ENCODE assay signal across 14 cellular contexts in genomic region chr2:207983654-207984053, GRCh38. TPM values are rescaled to one million over a fixed set of nuclear protein-coding genes. Genes with fewer than 3 reads are reported as not detected.
DNase-seq lines count a peak whose midpoint lies in the region; ATAC-seq, FAIRE-seq and TF ChIP-seq lines count a peak whose summit lies in the region.
"Had no signal": no experiment of that assay in that cellular context is flagged by ENCODE, and none has a peak within 500 bp of the region (broad histone marks: within the 10 kb centered on the region; RNA-seq: fewer than 3 reads in every experiment).

No MANE protein-coding gene starts in this region.

- no TSS peak for BruUV-seq in K562 (replicated peaks; lab: Mats Ljungman, UMichigan)

- H3K27ac ChIP-seq in K562 (ENCODE audit: extremely low read depth, low read depth, low read length), result no peak overlapping the region
- H3K27ac ChIP-seq: right atrium auricular region had no signal

- no peaks in the 10 kb centered on the region for H4K20me1 ChIP-seq in K562 (replicated peaks; ENCODE audit: control insufficient read depth, insufficient read depth, low read length)

- TF ChIP-seq RAD21 in K562 (CRISPR knock-in tag; conservative IDR thresholded peaks at IDR 0.05 in 1 of 2, IDR thresholded peaks at IDR 0.05 in 1 of 2), result no peak

- POLR2A ChIA-PET in K562 (lab: Yijun Ruan, JAX), result no interaction called here

- no peaks in the 10 kb centered on the region for H3K4me1 Mint-ChIP-seq in HFFc6 (ENCODE audit: low read depth)

- no peak overlapping the region for H3K9ac ChIP-seq in K562 (ENCODE audit: insufficient read depth in 1 of 2, low read depth in 2 of 2, low read length in 2 of 2)

- H3K4me2 ChIP-seq in K562 (ENCODE audit: insufficient read depth, low read length), result no peak overlapping the region

- H3K27ac Mint-ChIP-seq in HFFc6, result no peak overlapping the region
- H3K27ac Mint-ChIP-seq: activated naive CD8-positive, alpha-beta T cell; T-helper 1 cell treated with Interleukin-12 subunit alpha and Interleukin-12 subunit beta and Interleukin-4 antibody, amounts not matched to agents 30 μg/mL and 1 μg/mL, for 36 hours had no signal

- no peaks in the 10 kb centered on the region for H3K36me3 ChIP-seq in K562 (ENCODE audit: control insufficient read depth, insufficient read depth, low read length)
- H3K36me3 ChIP-seq in MG63, result no peaks in the 10 kb centered on the region
- H3K36me3 ChIP-seq: right atrium auricular region had no signal

- H3K9me3 ChIP-seq in K562 (replicated peaks; ENCODE audit: control insufficient read depth, insufficient read depth, low read depth, low read length) (no peaks in the 10 kb centered on the region), MG63 (no peaks in the 10 kb centered on the region)
- H3K9me3 ChIP-seq: right atrium auricular region had no signal

- no peak overlapping the region for H3K4me3 Mint-ChIP-seq in HFFc6
- H3K4me3 Mint-ChIP-seq: activated naive CD8-positive, alpha-beta T cell; T-helper 1 cell treated with Interleukin-12 subunit alpha and Interleukin-12 subunit beta and Interleukin-4 antibody, amounts not matched to agents 30 μg/mL and 1 μg/mL, for 36 hours had no signal

- in situ Hi-C loops in K562 (cut with MboI), result no loop called here

- intact Hi-C loops in K562 (cut with micrococcal nuclease), result no loop called here

- H2AFZ ChIP-seq in K562 (ENCODE audit: low read depth, low read length), result no peak overlapping the region

- H3K9me3 Mint-ChIP-seq in HFFc6, result no peaks in the 10 kb centered on the region
- H3K9me3 Mint-ChIP-seq: T-helper 1 cell treated with Interleukin-12 subunit alpha and Interleukin-12 subunit beta and Interleukin-4 antibody, amounts not matched to agents 30 μg/mL and 1 μg/mL, for 36 hours had no signal

- no peak for TF ChIP-seq POLR2A in K562 (conservative IDR thresholded peaks at IDR 0.05)

- CTCF ChIA-PET in K562 (lab: Yijun Ruan, JAX; ENCODE audit: low intra/inter-chr PET ratio), result no interaction called here

- DNase-seq in GM18507 (ENCODE audit: extremely low spot score, insufficient read length, low read depth) (peak; percentile 11), K562 (ENCODE audit: extremely low read depth in 1 of 4, low spot score in 3 of 4) (no peak), HFFc6 (no peak), DMS53 treated with DMSO at 0.1 percent for 48 hours (lab: John Stamatoyannopoulos, UW; ENCODE audit: unreplicated experiment) (no peak), MG63 (no peak), Kasumi-1 (lab: John Stamatoyannopoulos, UW) (no peak)
- DNase-seq: Calu3, NCI-H2107 had no signal

- H3K4me3 ChIP-seq in K562, result no peak overlapping the region
- H3K4me3 ChIP-seq in MG63, result no peak overlapping the region
- H3K4me3 ChIP-seq: right atrium auricular region had no signal

- no peaks in the 10 kb centered on the region for H3K79me2 ChIP-seq in K562 (ENCODE audit: control insufficient read depth, insufficient read depth, low read length)

- FAIRE-seq in GM18507 (lab: Jason Lieb, UNC) (peak; percentile 90), K562 (lab: Jason Lieb, UNC) (no peak)
- FAIRE-seq: islet of Langerhans had no signal

- WGBS in K562 (ENCODE audit: insufficient coverage, low coverage, missing lambda C conversion rate), result 17% methylated on average over 2 of the region's 2 CpGs

- H3K9me1 ChIP-seq in K562 (ENCODE audit: control insufficient read depth, insufficient read depth, low read length), result no peaks in the 10 kb centered on the region

- H3K36me3 Mint-ChIP-seq in HFFc6 (ENCODE audit: low read depth), result no peaks in the 10 kb centered on the region

- no peak for TF ChIP-seq EP300 in K562 (IDR thresholded peaks at IDR 0.05; ENCODE audit: low read length)

- ATAC-seq in GM21526 (IDR thresholded peaks at IDR 0.05; ENCODE audit: low FRiP score, unreplicated experiment) (peak; percentile 54), HG03196 (IDR thresholded peaks at IDR 0.05; ENCODE audit: unreplicated experiment) (peak; percentile 77), K562 (no peak)

- H3K27me3 ChIP-seq in K562 (ENCODE audit: control insufficient read depth in 2 of 2, insufficient read depth in 2 of 2, low read length in 2 of 2) (no peaks in the 10 kb centered on the region), MG63 (no peaks in the 10 kb centered on the region)
- H3K27me3 ChIP-seq: right atrium auricular region had no signal

- H3K27me3 Mint-ChIP-seq in HFFc6 (ENCODE audit: insufficient read depth), result no peaks in the 10 kb centered on the region
- H3K27me3 Mint-ChIP-seq: activated naive CD8-positive, alpha-beta T cell had no signal

- TF ChIP-seq CTCF in K562 (IDR thresholded peaks at IDR 0.05 in 2 of 3, conservative IDR thresholded peaks at IDR 0.05 in 1 of 3; ENCODE audit: insufficient read depth in 2 of 3, low read depth in 1 of 3, low read length in 3 of 3) (no peak), HFFc6 (IDR thresholded peaks at IDR 0.05) (no peak)

- no peaks in the 10 kb centered on the region for H3K4me1 ChIP-seq in K562 (replicated peaks in 1 of 2; ENCODE audit: control insufficient read depth in 2 of 2, insufficient read depth in 2 of 2, low read length in 2 of 2)
- H3K4me1 ChIP-seq: right atrium auricular region had no signal

TF ChIP-seq in K562, 482 proteins besides CTCF, POLR2A, EP300 and RAD21:
- TF ChIP-seq SPI1 (IDR thresholded peaks at IDR 0.05; ENCODE audit: borderline replicate concordance, low read depth, low read length) (peak; percentile 43; the same call in 1 of the 2 replicates), ZNF23 (CRISPR knock-in tag; IDR thresholded peaks at IDR 0.05) (no peak)

RNA-seq across cellular contexts. Expression of gene PLEKHM3, which starts 41.7 kb away (rescaled TPM):
- total RNA-seq in K562 (2011; cell fraction: chromatin; rRNA removed; ENCODE audit: low replicate concordance), result 8.4 and 9.9 TPM in 2 replicates
- 4.3 and 4.6 TPM in 2 replicates for total RNA-seq in K562 (2011; cell fraction: nucleolus; rRNA removed)
- 5.5 and 5.8 TPM in 2 replicates for total RNA-seq in K562 (2011; cell fraction: nucleoplasm; rRNA removed)
- total RNA-seq in K562 (2014; rRNA removed), result 0.86 and 1.0 TPM in 2 replicates
- 1.5 and 1.6 TPM in 2 replicates for total RNA-seq in K562 (2014; rRNA removed; fragmentation: Illumina TruSeq; extraction: Trizol)
- 1.2 and 1.4 TPM in 2 replicates for total RNA-seq in K562 (2015; rRNA removed; fragmentation: Illumina TruSeq; extraction: Trizol)
- 1.0 and 1.3 TPM in 2 replicates for total RNA-seq in K562 (2021)
- polyA plus RNA-seq in K562 (2011; rRNA removed), result 0.97 and 1.2 TPM in 2 replicates
- 0.90 and 0.92 TPM in 2 replicates for polyA plus RNA-seq in K562 (2011; cell fraction: cytosol; rRNA removed)
- 1.1 and 2.0 TPM in 2 replicates for polyA plus RNA-seq in K562 (2011; cell fraction: nucleus; rRNA removed)
- 0.77 and 1.2 TPM in 2 replicates for polyA plus RNA-seq in K562 (2012)
- polyA plus RNA-seq in K562 (2014; fragmentation: Illumina TruSeq; extraction: Trizol), result 1.0 and 1.1 TPM in 2 replicates
- under 1 TPM; 0.24 to 0.36 TPM for polyA plus RNA-seq in K562 (2014; fragmentation: Nextera tagmentation; extraction: Ambion mirVana)
- polyA plus RNA-seq in K562 (2014; rRNA removed), result 0.54 and 1.1 TPM in 2 replicates
- 4.0 and 4.6 TPM in 2 replicates for polyA minus RNA-seq in K562 (2011; rRNA and poly(A)+ RNA removed)
- 2.0 and 2.2 TPM in 2 replicates for polyA minus RNA-seq in K562 (2011; cell fraction: cytosol; rRNA and poly(A)+ RNA removed)
- polyA minus RNA-seq in K562 (2011; cell fraction: nucleus; rRNA and poly(A)+ RNA removed), result 3.7 and 4.6 TPM in 2 replicates
- 1 to 10 TPM; 6.4 to 8.2 (median 7.2) TPM for total RNA-seq in HFFc6 (2021; fragmentation: NEBNext Ultra II Directional; extraction: Animal tissue kit (Norgen Biotek cat#: 25700))
- 6.0 and 6.4 TPM in 2 replicates for total RNA-seq in MG63 (2014; rRNA removed; shearing (Covaris generic); ENCODE audit: low replicate concordance)
